ENCODE assay signal across 8 cellular contexts in the genomic region with DNA sequence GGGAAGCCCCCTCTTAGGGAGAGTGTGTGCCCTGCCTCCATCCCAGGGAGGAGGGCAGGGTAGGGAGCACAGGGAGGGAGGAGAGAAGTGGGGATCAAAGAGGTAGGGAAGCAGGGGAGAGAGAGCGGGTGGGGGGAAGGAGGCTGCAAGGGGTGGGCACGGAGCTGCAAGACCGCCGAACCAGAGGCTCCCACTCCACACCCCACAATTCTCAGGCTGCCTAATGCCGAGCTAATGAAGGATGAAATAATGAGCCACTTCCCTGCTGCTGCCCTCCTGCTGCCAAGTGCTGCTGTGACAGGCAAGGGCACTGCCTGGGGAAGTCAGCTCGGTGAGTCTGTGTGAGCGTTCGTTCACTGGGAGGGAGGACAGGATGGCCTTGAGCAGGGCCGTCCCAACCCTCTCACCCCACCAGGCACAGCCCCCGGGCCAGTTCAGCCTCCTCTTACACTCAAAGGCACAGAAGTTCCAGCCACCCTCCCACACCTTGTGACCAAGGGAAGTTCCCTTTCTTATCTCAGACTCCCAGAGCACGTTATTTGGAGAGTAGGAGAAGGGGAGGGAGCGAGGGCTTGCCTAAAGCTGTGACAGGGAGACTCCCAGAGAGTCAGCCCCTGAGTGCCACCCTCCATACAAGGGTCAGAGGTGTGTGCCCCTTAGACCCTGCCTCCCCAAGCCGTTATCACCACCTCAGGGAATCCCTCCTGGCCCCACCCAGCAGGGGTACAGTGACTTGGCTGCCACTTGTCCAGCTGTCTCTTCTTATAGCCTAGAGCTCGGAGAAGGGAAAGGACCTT. TPM values are rescaled to one million over a fixed set of nuclear protein-coding genes. Genes with fewer than 3 reads are reported as not detected.
A peak's percentile ranks its signal among the peaks of the same experiment; 100 is the strongest.
DNase-seq lines count a peak whose midpoint lies in the region; ATAC-seq and TF ChIP-seq lines count a peak whose summit lies in the region.

No MANE protein-coding gene starts in this region.

- no peaks in the 10 kb centered on the region for H3K9me3 Mint-ChIP-seq in central memory CD8-positive, alpha-beta T cell

- H3K36me3 Mint-ChIP-seq in central memory CD8-positive, alpha-beta T cell (ENCODE audit: insufficient read depth) = peaks cover 9% of the 10 kb centered on the region

- H3K4me1 Mint-ChIP-seq in central memory CD8-positive, alpha-beta T cell = peaks cover 26% of the 10 kb centered on the region

- ATAC-seq in central memory CD8-positive, alpha-beta T cell (replicated peaks; ENCODE audit: extremely low read depth, poor library complexity, severe bottlenecking) = no peak

- peak overlapping the region; percentile 76 for H3K27ac Mint-ChIP-seq in central memory CD8-positive, alpha-beta T cell (ENCODE audit: low read depth)

- H3K4me3 Mint-ChIP-seq in central memory CD8-positive, alpha-beta T cell = no peak overlapping the region

- CTCF ChIA-PET in HEK293T (lab: Yijun Ruan, JAX) = no interaction called here

- H3K27me3 Mint-ChIP-seq in central memory CD8-positive, alpha-beta T cell = no peaks in the 10 kb centered on the region

- peak; percentile 4 for DNase-seq in DMS79 (lab: John Stamatoyannopoulos, UW)
- DNase-seq in Kasumi-1 (lab: John Stamatoyannopoulos, UW) = peak; percentile 82 to 89
- no peak for DNase-seq in central memory CD8-positive, alpha-beta T cell (ENCODE audit: low spot score in 2 of 2)
- DNase-seq in lung microvascular endothelial cell (ENCODE audit: low read depth in 2 of 2) = peak; percentile 45 to 58
- no peak for DNase-seq in AG08396 (ENCODE audit: low spot score)
- DNase-seq in HCEC 1CT = no peak
- DNase-seq in stimulated activated naive CD4-positive, alpha-beta T cell treated with Interleukin-2 at 50 U/mL for 16 hours (lab: John Stamatoyannopoulos, UW) = no peak
- DNase-seq in HEK293T (ENCODE audit: extremely low spot score) = no peak

- POLR2A ChIA-PET in HEK293T (lab: Yijun Ruan, JAX) = no interaction called here

TF ChIP-seq in HEK293T, 16 proteins besides CTCF, POLR2A, EP300 and RAD21:
- TF ChIP-seq ZNF384 (IDR thresholded peaks at IDR 0.05) = no peak
- TF ChIP-seq CTBP1 (IDR thresholded peaks at IDR 0.05; ENCODE audit: borderline replicate concordance) = no peak
- no peak for TF ChIP-seq HDGF (IDR thresholded peaks at IDR 0.05; ENCODE audit: borderline replicate concordance)
- TF ChIP-seq SUZ12 (IDR thresholded peaks at IDR 0.05) = no peak
- TF ChIP-seq FOXM1 (IDR thresholded peaks at IDR 0.05; ENCODE audit: borderline replicate concordance) = no peak
- TF ChIP-seq, protein P1, sequence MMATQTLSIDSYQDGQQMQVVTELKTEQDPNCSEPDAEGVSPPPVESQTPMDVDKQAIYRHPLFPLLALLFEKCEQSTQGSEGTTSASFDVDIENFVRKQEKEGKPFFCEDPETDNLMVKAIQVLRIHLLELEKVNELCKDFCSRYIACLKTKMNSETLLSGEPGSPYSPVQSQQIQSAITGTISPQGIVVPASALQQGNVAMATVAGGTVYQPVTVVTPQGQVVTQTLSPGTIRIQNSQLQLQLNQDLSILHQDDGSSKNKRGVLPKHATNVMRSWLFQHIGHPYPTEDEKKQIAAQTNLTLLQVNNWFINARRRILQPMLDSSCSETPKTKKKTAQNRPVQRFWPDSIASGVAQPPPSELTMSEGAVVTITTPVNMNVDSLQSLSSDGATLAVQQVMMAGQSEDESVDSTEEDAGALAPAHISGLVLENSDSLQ (IDR thresholded peaks at IDR 0.05) = no peak
- TF ChIP-seq ELF4 (IDR thresholded peaks at IDR 0.05) = no peak
TF ChIP-seq in HEK293T: peak in this region for 0.

RNA-seq across cellular contexts. Expression of a gene that starts 12.4 kb away (rescaled TPM):
- 18.1 and 21.1 TPM in 2 replicates for total RNA-seq in lung microvascular endothelial cell

RNA-seq across cellular contexts. Expression of a gene that starts 16.1 kb away (rescaled TPM):
- 1.1 and 2.6 TPM in 2 replicates for total RNA-seq in lung microvascular endothelial cell

RNA-seq across cellular contexts. Expression of a gene that starts 21.6 kb away (rescaled TPM):
- total RNA-seq in lung microvascular endothelial cell = 70.0 and 78.8 TPM in 2 replicates

RNA-seq across cellular contexts. Expression of a gene that starts 54.5 kb away (rescaled TPM):
- total RNA-seq in lung microvascular endothelial cell = 10.9 and 14.3 TPM in 2 replicates

Comparison
In these comparisons a context has a peak if more than half of its experiments do, and no peak if none do; other contexts are left out.
1. DNase-seq: peak in DMS79 (single experiment), Kasumi-1 (2 of 2) and lung microvascular endothelial cell (2 of 2); none in central memory CD8-positive, alpha-beta T cell (0 of 2), AG08396 (single experiment), HCEC 1CT (single experiment), stimulated activated naive CD4-positive, alpha-beta T cell treated with Interleukin-2 at 50 U/mL for 16 hours (single experiment) and HEK293T (single experiment).